In the genomic region with DNA sequence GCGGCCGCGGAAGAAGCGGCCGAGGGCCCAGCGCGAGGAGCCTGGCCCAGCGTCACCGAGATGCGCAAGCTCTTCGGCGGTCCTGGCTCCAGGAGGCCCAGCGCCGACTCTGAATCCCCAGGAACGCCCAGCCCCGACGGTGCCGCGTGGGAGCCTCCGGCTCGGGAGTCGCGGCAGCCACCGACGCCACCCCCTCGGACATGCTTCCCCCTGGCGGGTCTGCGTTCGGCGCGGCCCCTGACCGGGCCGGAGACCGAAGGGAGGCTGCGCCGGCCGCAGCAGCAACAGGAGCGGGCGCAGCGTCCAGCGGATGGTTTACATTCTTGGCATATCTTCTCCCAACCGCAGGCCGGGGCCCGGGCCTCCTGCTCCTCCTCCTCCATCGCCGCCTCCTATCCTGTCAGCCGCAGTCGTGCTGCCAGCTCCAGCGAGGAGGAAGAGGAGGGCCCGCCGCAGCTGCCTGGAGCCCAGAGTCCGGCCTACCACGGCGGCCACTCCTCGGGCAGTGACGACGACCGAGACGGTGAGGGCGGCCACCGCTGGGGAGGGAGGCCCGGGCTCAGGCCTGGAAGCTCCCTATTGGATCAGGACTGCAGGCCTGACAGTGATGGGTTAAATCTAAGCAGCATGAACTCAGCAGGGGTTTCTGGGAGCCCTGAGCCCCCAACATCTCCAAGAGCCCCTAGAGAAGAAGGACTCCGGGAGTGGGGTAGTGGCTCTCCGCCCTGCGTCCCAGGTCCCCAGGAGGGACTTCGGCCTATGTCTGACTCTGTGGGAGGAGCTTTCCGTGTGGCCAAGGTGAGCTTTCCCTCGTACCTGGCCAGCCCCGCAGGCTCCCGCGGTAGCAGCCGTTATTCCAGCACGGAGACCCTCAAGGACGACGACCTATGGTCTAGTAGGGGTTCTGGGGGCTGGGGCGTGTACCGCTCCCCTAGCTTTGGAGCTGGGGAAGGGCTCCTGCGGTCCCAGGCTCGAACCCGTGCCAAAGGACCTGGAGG, we compare ENCODE assay signal across 8 cellular contexts. TPM values are rescaled to one million over a fixed set of nuclear protein-coding genes. Genes with fewer than 3 reads are reported as not detected.
A peak's percentile ranks its signal among the peaks of the same experiment; 100 is the strongest.
DNase-seq lines count a peak whose midpoint lies in the region; ATAC-seq and TF ChIP-seq lines count a peak whose summit lies in the region.

No MANE protein-coding gene starts in this region.

- TF ChIP-seq RAD21 in liver (IDR thresholded peaks at IDR 0.05), result no peak

- ATAC-seq in activated T-helper 17 cell treated with anti-CD3 and anti-CD28 coated beads, Interleukin-2, amount 50 U/mL, for 72 hours (replicated peaks), result no peak
- no peak for ATAC-seq in GM21619 (IDR thresholded peaks at IDR 0.05; ENCODE audit: unreplicated experiment)

- H3K4me3 ChIP-seq in liver (ENCODE audit: low read depth in 1 of 3, low read length in 3 of 3), result peak overlapping the region in 2 of 3 donors; percentile 48 to 73
- H3K4me3 ChIP-seq in testis, result peak overlapping the region; percentile 70 to 83

- peak overlapping the region; percentile 82 to 84 for H3K27ac ChIP-seq in liver (ENCODE audit: low read depth in 1 of 2, low read length in 2 of 2)
- peak overlapping the region; percentile 94 to 96 for H3K27ac ChIP-seq in testis

- no peaks in the 10 kb centered on the region for H3K4me1 Mint-ChIP-seq in activated T-helper 17 cell treated with anti-CD3 and anti-CD28 coated beads, Interleukin-2, amount 50 U/mL, for 72 hours

- DNase-seq in GM03348 (ENCODE audit: low spot score) (peak; percentile 97), NCI-H226 (peak; percentile 97), dermis microvascular lymphatic vessel endothelial cell (ENCODE audit: low read depth in 2 of 2) (peak; percentile 73 to 96), testis (peak; percentile 84), NCI-H2171 (lab: John Stamatoyannopoulos, UW) (no peak)

- H3K27ac Mint-ChIP-seq in activated T-helper 17 cell treated with anti-CD3 and anti-CD28 coated beads, Interleukin-2, amount 50 U/mL, for 72 hours, result no peak overlapping the region

- no peaks in the 10 kb centered on the region for H3K27me3 ChIP-seq in liver (ENCODE audit: control insufficient read depth in 4 of 4, insufficient read depth in 4 of 4, low read length in 3 of 4)
- H3K27me3 ChIP-seq in testis, result no peaks in the 10 kb centered on the region

- H3K9me3 ChIP-seq in liver (ENCODE audit: control insufficient read depth in 4 of 4, low read length in 3 of 4) (no peaks in the 10 kb centered on the region), testis (no peaks in the 10 kb centered on the region)

- H3K4me1 ChIP-seq in liver (ENCODE audit: control insufficient read depth in 4 of 4, insufficient read depth in 4 of 4, low read length in 3 of 4) (peaks cover 3 to 28% (median 13%) of the 10 kb centered on the region in 4 donors), testis (peaks cover 28% of the 10 kb centered on the region)

- H3K27me3 Mint-ChIP-seq in activated T-helper 17 cell treated with anti-CD3 and anti-CD28 coated beads, Interleukin-2, amount 50 U/mL, for 72 hours, result peaks cover 6% of the 10 kb centered on the region

- TF ChIP-seq CTCF in liver (IDR thresholded peaks at IDR 0.05; ENCODE audit: low read depth, low read length, missing input control) (no peak), testis (IDR thresholded peaks at IDR 0.05) (no peak)

- no peaks in the 10 kb centered on the region for H3K9me3 Mint-ChIP-seq in activated T-helper 17 cell treated with anti-CD3 and anti-CD28 coated beads, Interleukin-2, amount 50 U/mL, for 72 hours

- WGBS in liver, result 14% methylated on average over 80 of the region's 80 CpGs
- WGBS in testis, 2 donors, result 3 to 6% methylated on average over 27 to 57 of the region's 80 CpGs

- H3K4me3 Mint-ChIP-seq in activated T-helper 17 cell treated with anti-CD3 and anti-CD28 coated beads, Interleukin-2, amount 50 U/mL, for 72 hours, result no peak overlapping the region

- H3K36me3 Mint-ChIP-seq in activated T-helper 17 cell treated with anti-CD3 and anti-CD28 coated beads, Interleukin-2, amount 50 U/mL, for 72 hours (ENCODE audit: low read depth), result no peaks in the 10 kb centered on the region

- TF ChIP-seq POLR2A in testis (IDR thresholded peaks at IDR 0.05), result no peak

- no peaks in the 10 kb centered on the region for H3K36me3 ChIP-seq in liver (ENCODE audit: control insufficient read depth in 4 of 4, insufficient read depth in 3 of 4, low read depth in 1 of 4, low read length in 3 of 4)
- H3K36me3 ChIP-seq in testis (ENCODE audit: low read depth, missing control alignments), result no peaks in the 10 kb centered on the region

- intact Hi-C loops in testis (cut with DNase I; ENCODE audit: low total_unique reads), result loop anchor here (5.0 to 10.0 kb wide), 2 partner anchors 33 to 66 kb away; partner anchors contain the start of gene RELT

- no peak overlapping the region for H3K9ac ChIP-seq in liver (ENCODE audit: low read depth in 1 of 2, low read length in 2 of 2)

TF ChIP-seq in liver, 16 proteins besides CTCF, POLR2A, EP300 and RAD21:
- TF ChIP-seq SP1 (IDR thresholded peaks at IDR 0.05) (peak; percentile 7), ZBTB33 (IDR thresholded peaks at IDR 0.05) (no peak)

RNA-seq across cellular contexts. Expression of gene ARHGEF17, which starts 1.2 kb away (rescaled TPM):
- 29.8 and 59.0 TPM in 2 replicates for total RNA-seq in dermis microvascular lymphatic vessel endothelial cell
- total RNA-seq in liver, result 10 to 100 TPM in 1 of 2 donors, 1 to 10 TPM in 1; 7.7 to 12.6 TPM
- polyA plus RNA-seq in liver, result 1 to 10 TPM; 2.6 to 3.8 TPM
- 10 to 100 TPM; 50.1 to 58.5 TPM for total RNA-seq in testis
- 29.4 TPM for polyA plus RNA-seq in testis (ENCODE audit: insufficient read depth, low read depth, low replicate concordance)
- total RNA-seq in activated T-helper 17 cell treated with anti-CD3 and anti-CD28 coated beads, Interleukin-2, amount 50 U/mL, for 72 hours, result under 1 TPM; 0.06 to 0.42 TPM

RNA-seq across cellular contexts. Expression of gene P2RY6, which starts 37.1 kb away (rescaled TPM):
- total RNA-seq in dermis microvascular lymphatic vessel endothelial cell (0.25 and 0.26 TPM in 2 replicates), liver (under 1 TPM; 0.59 to 0.98 TPM), testis (under 1 TPM; 0.25 to 0.47 TPM)
- polyA plus RNA-seq in liver (1 to 10 TPM in 1 of 2 donors, under 1 TPM in 1; 0.21 to 1.3 TPM), testis (ENCODE audit: insufficient read depth, low read depth, low replicate concordance) (2.7 TPM)
- not detected for total RNA-seq in activated T-helper 17 cell treated with anti-CD3 and anti-CD28 coated beads, Interleukin-2, amount 50 U/mL, for 72 hours

Comparison
In these comparisons a context has a peak if more than half of its experiments do, and no peak if none do; other contexts are left out.
1. RNA of gene ARHGEF17, which starts 1.2 kb away (total RNA-seq): 50.1 to 58.5 TPM in testis, 29.8 to 59.0 TPM in dermis microvascular lymphatic vessel endothelial cell and 7.7 to 12.6 TPM in liver; 0.06 to 0.42 TPM in activated T-helper 17 cell treated with anti-CD3 and anti-CD28 coated beads, Interleukin-2, amount 50 U/mL, for 72 hours; every median in the first group is over 4 times any median in the second.